In the genomic region with DNA sequence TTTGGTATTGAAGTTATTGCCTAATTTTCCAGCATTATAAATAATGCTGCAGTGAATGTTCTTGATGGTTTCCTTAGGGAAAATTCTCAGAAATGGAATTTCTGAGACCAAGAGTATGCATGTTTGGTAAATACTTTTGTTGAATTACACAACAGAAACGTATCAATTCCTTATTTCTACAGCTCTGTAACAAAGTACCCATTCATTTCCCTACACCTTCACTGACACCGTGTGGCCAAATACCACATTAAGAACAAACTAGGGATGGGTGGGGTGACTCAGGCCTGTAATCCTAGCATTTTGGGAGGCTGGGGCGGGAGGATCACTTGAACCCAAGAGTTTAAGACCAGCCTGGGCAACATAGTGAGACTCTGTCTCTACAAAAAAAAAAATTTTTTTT, we compare ENCODE assay signal across 18 cellular contexts. TPM values are rescaled to one million over a fixed set of nuclear protein-coding genes. Genes with fewer than 3 reads are reported as not detected.
DNase-seq lines count a peak whose midpoint lies in the region; ATAC-seq and TF ChIP-seq lines count a peak whose summit lies in the region.
"Had no signal": no experiment of that assay in that cellular context is flagged by ENCODE, and none has a peak within 500 bp of the region (broad histone marks: within the 10 kb centered on the region; RNA-seq: fewer than 3 reads in every experiment).

No MANE protein-coding gene starts in this region.

- POLR2A ChIA-PET in HEK293 (lab: Yijun Ruan, JAX), result interaction anchor here (0.8 kb wide), 1 partner anchor 89 kb away, joined by 3 read pairs; the partner anchor contains the start of gene CBL
- POLR2A ChIA-PET in T-cell (lab: Charles Lee), result interaction anchor here in 1 of 2 donors (0.5 kb wide), 1 partner anchor 903 kb away, joined by 3 read pairs; no protein-coding TSS in a partner anchor

- no peaks in the 10 kb centered on the region for H3K9me3 Mint-ChIP-seq in T-cell
- H3K9me3 Mint-ChIP-seq: activated naive CD8-positive, alpha-beta T cell treated with anti-CD3 and anti-CD28 coated beads, Interleukin-2, amount 50 U/mL, for 24 hours had no signal

- H3K27ac Mint-ChIP-seq in T-cell, result no peak overlapping the region
- H3K27ac Mint-ChIP-seq: activated naive CD8-positive, alpha-beta T cell treated with anti-CD3 and anti-CD28 coated beads, Interleukin-2, amount 50 U/mL, for 24 hours had no signal

- no peaks in the 10 kb centered on the region for H3K4me1 Mint-ChIP-seq in T-cell
- H3K4me1 Mint-ChIP-seq: activated naive CD8-positive, alpha-beta T cell treated with anti-CD3 and anti-CD28 coated beads, Interleukin-2, amount 50 U/mL, for 24 hours had no signal

- H3K9me3 ChIP-seq in HEK293 (ENCODE audit: control insufficient read depth, insufficient read depth, low read depth, low read length), result no peaks in the 10 kb centered on the region

- ATAC-seq in T-cell (replicated peaks in 1 of 4), result no peak
- ATAC-seq in HG03108 (IDR thresholded peaks at IDR 0.05; ENCODE audit: unreplicated experiment), result no peak
- ATAC-seq in HG02588 (IDR thresholded peaks at IDR 0.05; ENCODE audit: unreplicated experiment), result no peak
- ATAC-seq: activated naive CD8-positive, alpha-beta T cell treated with anti-CD3 and anti-CD28 coated beads, Interleukin-2, amount 50 U/mL, for 24 hours had no signal

- DNase-seq in AG10803 (ENCODE audit: low read depth), result peak; percentile 64
- DNase-seq in RKO (ENCODE audit: low spot score), result peak; percentile 29
- no peak for DNase-seq in epithelial cell of proximal tubule (ENCODE audit: low read depth)
- DNase-seq in T-cell, result no peak
- no peak for DNase-seq in D341Med (ENCODE audit: low spot score)
- DNase-seq: activated naive CD8-positive, alpha-beta T cell treated with anti-CD3 and anti-CD28 coated beads, Interleukin-2, amount 50 U/mL, for 24 hours; DMS53; foreskin melanocyte; NCI-H146; posterior cingulate gyrus; stimulated activated CD8-positive, alpha-beta memory T cell treated with anti-CD3 and anti-CD28 coated beads, Interleukin-4, amount 100 ng/mL, for 48 hours; upper lobe of left lung had no signal

- H3K27me3 Mint-ChIP-seq in T-cell, result no peaks in the 10 kb centered on the region
- H3K27me3 Mint-ChIP-seq: activated naive CD8-positive, alpha-beta T cell treated with anti-CD3 and anti-CD28 coated beads, Interleukin-2, amount 50 U/mL, for 24 hours had no signal

- CTCF ChIA-PET in HEK293 (lab: Yijun Ruan, JAX) (no interaction called here), T-cell (lab: Charles Lee) (no interaction called here)

- peaks cover 46% of the 10 kb centered on the region for H3K36me3 Mint-ChIP-seq in T-cell

- no peak overlapping the region for H3K4me3 Mint-ChIP-seq in T-cell
- H3K4me3 Mint-ChIP-seq: activated naive CD8-positive, alpha-beta T cell treated with anti-CD3 and anti-CD28 coated beads, Interleukin-2, amount 50 U/mL, for 24 hours had no signal

- TF ChIP-seq CTCF in AG10803 (conservative IDR thresholded peaks at IDR 0.05; ENCODE audit: low read length) (peak; percentile 21; the same call in 1 of the 2 replicates), HEK293 (tag by site-specific recombination; IDR thresholded peaks at IDR 0.05) (no peak), epithelial cell of proximal tubule (conservative IDR thresholded peaks at IDR 0.05; ENCODE audit: low read depth, low read length) (peak; percentile 3)

- no peaks in the 10 kb centered on the region for H3K4me1 ChIP-seq in HEK293 (ENCODE audit: control insufficient read depth, insufficient read depth, low read length)
- H3K4me1 ChIP-seq: HAP-1, SJSA1, upper lobe of left lung had no signal

- H3K27ac ChIP-seq in HEK293 (ENCODE audit: extremely low read depth, low read depth, low read length), result no peak overlapping the region
- H3K27ac ChIP-seq: SJSA1, upper lobe of left lung had no signal

- no peak overlapping the region for H3K4me3 ChIP-seq in AG10803 (ENCODE audit: low read length)
- H3K4me3 ChIP-seq in HEK293 (ENCODE audit: low read depth, low read length), result no peak overlapping the region
- no peak overlapping the region for H3K4me3 ChIP-seq in epithelial cell of proximal tubule (ENCODE audit: low read depth, low read length)
- H3K4me3 ChIP-seq: HAP-1, SJSA1, upper lobe of left lung had no signal

- peaks cover 0 to 38% of the 10 kb centered on the region in 2 experiments; a peak in 2 of 3 replicates for H3K36me3 ChIP-seq in HEK293 (ENCODE audit: control insufficient read depth in 2 of 2, insufficient read depth in 1 of 2, low read length in 2 of 2)

TF ChIP-seq in HEK293, 187 proteins besides CTCF, POLR2A, EP300 and RAD21:
- TF ChIP-seq, protein P1, sequence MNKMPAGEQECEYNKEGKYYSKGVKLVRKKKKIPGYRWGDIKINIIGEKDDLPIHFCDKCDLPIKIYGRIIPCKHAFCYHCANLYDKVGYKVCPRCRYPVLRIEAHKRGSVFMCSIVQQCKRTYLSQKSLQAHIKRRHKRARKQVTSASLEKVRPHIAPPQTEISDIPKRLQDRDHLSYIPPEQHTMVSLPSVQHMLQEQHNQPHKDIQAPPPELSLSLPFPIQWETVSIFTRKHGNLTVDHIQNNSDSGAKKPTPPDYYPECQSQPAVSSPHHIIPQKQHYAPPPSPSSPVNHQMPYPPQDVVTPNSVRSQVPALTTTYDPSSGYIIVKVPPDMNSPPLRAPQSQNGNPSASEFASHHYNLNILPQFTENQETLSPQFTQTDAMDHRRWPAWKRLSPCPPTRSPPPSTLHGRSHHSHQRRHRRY (tag by site-specific recombination; IDR thresholded peaks at IDR 0.05), result no peak
- no peak for TF ChIP-seq ZNF350 (tag by site-specific recombination; IDR thresholded peaks at IDR 0.05)
- peak; percentile 28 for TF ChIP-seq ZNF654 (tag by site-specific recombination; IDR thresholded peaks at IDR 0.05; ENCODE audit: low read depth)

RNA-seq across cellular contexts. Expression of gene MCAM, which starts 21.8 kb away (rescaled TPM):
- total RNA-seq in epithelial cell of proximal tubule, result 660 and 1,105 TPM in 2 replicates
- 10 to 100 TPM in 1 of 5 donors, 1 to 10 TPM in 1, under 1 TPM in 3; 0.50 to 10.2 (median 0.76) TPM for total RNA-seq in T-cell

RNA-seq across cellular contexts. Expression of gene RNF26, which starts 39.1 kb away (rescaled TPM):
- 18.6 and 21.8 TPM in 2 replicates for total RNA-seq in epithelial cell of proximal tubule
- total RNA-seq in T-cell, result 10 to 100 TPM; 18.4 to 21.4 (median 20.3) TPM

RNA-seq across cellular contexts. Expression of gene C1QTNF5, which starts 45.5 kb away (rescaled TPM):
- total RNA-seq in epithelial cell of proximal tubule, result 0.87 and 1.8 TPM in 2 replicates
- total RNA-seq in T-cell, result not detected
- total RNA-seq: mononuclear cell had no signal

RNA-seq across cellular contexts. Expression of gene MFRP, which starts 51.3 kb away (rescaled TPM):
- total RNA-seq in epithelial cell of proximal tubule (not detected in 2 replicates), T-cell (not detected)
- total RNA-seq: mononuclear cell, SJSA1, upper lobe of left lung had no signal

Comparison
In these comparisons a context has a peak if more than half of its experiments do, and no peak if none do; other contexts are left out.
1. DNase-seq: peak in AG10803 (single experiment) and RKO (single experiment); none in epithelial cell of proximal tubule (single experiment), T-cell (0 of 34) and D341Med (single experiment).
2. RNA of gene MCAM, which starts 21.8 kb away (total RNA-seq): 660 to 1,105 TPM in epithelial cell of proximal tubule; 0.50 to 10.2 TPM in T-cell; every median in the first group is over 10 times any median in the second.